Comparison of ENCODE assay signal across 12 cellular contexts in genomic region chr10:15325243-15326002, GRCh38. TPM values are rescaled to one million over a fixed set of nuclear protein-coding genes. Genes with fewer than 3 reads are reported as not detected.
DNase-seq lines count a peak whose midpoint lies in the region; ATAC-seq, FAIRE-seq and TF ChIP-seq lines count a peak whose summit lies in the region.
"Had no signal": no experiment of that assay in that cellular context is flagged by ENCODE, and none has a peak within 500 bp of the region (broad histone marks: within the 10 kb centered on the region; RNA-seq: fewer than 3 reads in every experiment).

No MANE protein-coding gene starts in this region.

- CTCF ChIA-PET in CD8-positive, alpha-beta T cell (lab: Charles Lee): no interaction called here

- H3K4me3 Mint-ChIP-seq in mesothelial cell of epicardium: no peak overlapping the region
- no peak overlapping the region for H3K4me3 Mint-ChIP-seq in CD8-positive, alpha-beta T cell
- H3K4me3 Mint-ChIP-seq: stimulated activated memory B cell treated with anti-CD40 and anti-IgM and Interleukin-4, amounts not matched to agents 10 μg/mL and 1 μg/mL and 100 μg/mL, for 72 hours had no signal

- no peaks in the 10 kb centered on the region for H3K27me3 Mint-ChIP-seq in mesothelial cell of epicardium (ENCODE audit: low read depth)
- H3K27me3 Mint-ChIP-seq in CD8-positive, alpha-beta T cell (ENCODE audit: low read depth): peaks cover 2% of the 10 kb centered on the region
- H3K27me3 Mint-ChIP-seq: stimulated activated memory B cell treated with anti-CD40 and anti-IgM and Interleukin-4, amounts not matched to agents 10 μg/mL and 1 μg/mL and 100 μg/mL, for 72 hours had no signal

- peak overlapping the region; percentile 62 for H3K27ac Mint-ChIP-seq in mesothelial cell of epicardium
- no peak overlapping the region for H3K27ac Mint-ChIP-seq in CD8-positive, alpha-beta T cell
- H3K27ac Mint-ChIP-seq: stimulated activated memory B cell treated with anti-CD40 and anti-IgM and Interleukin-4, amounts not matched to agents 10 μg/mL and 1 μg/mL and 100 μg/mL, for 72 hours had no signal

- peak; percentile 75 for DNase-seq in H4 (ENCODE audit: low spot score)
- DNase-seq in RKO (ENCODE audit: low spot score): peak; percentile 99
- peak; percentile 7 to 9 for DNase-seq in erythroblast (lab: John Stamatoyannopoulos, UW)
- no peak for DNase-seq in mesothelial cell of epicardium (ENCODE audit: low spot score in 2 of 2, unreplicated experiment in 2 of 2)
- no peak for DNase-seq in small intestine
- no peak for DNase-seq in effector memory CD4-positive, alpha-beta T cell
- no peak for DNase-seq in CD8-positive, alpha-beta T cell
- DNase-seq: activated effector memory CD4-positive, alpha-beta T cell treated with anti-CD3 and anti-CD28 coated beads, Interleukin-2, amount 50 U/mL, for 16 hours; GF-D8 had no signal

- peaks cover 2 to 13% of the 10 kb centered on the region in 2 donors for H3K4me1 ChIP-seq in small intestine (ENCODE audit: control insufficient read depth in 2 of 2, insufficient read depth in 1 of 2, low read depth in 1 of 2, low read length in 1 of 2)
- H3K4me1 ChIP-seq in effector memory CD4-positive, alpha-beta T cell (ENCODE audit: control insufficient read depth, insufficient read depth, low read length, poor library complexity, severe bottlenecking): no peaks in the 10 kb centered on the region
- no peaks in the 10 kb centered on the region for H3K4me1 ChIP-seq in CD8-positive, alpha-beta T cell (ENCODE audit: insufficient read depth, low read length)

- intact Hi-C loops in CD8-positive, alpha-beta T cell (cut with DNase I, micrococcal nuclease): no loop called here

- no peaks in the 10 kb centered on the region for H3K9me3 Mint-ChIP-seq in mesothelial cell of epicardium
- no peaks in the 10 kb centered on the region for H3K9me3 Mint-ChIP-seq in CD8-positive, alpha-beta T cell
- H3K9me3 Mint-ChIP-seq: stimulated activated memory B cell treated with anti-CD40 and anti-IgM and Interleukin-4, amounts not matched to agents 10 μg/mL and 1 μg/mL and 100 μg/mL, for 72 hours had no signal

- 70 to 87% (median 85%) methylated on average over 21 of the region's 21 CpGs for WGBS in small intestine, 3 donors

- H3K36me3 Mint-ChIP-seq in mesothelial cell of epicardium: no peaks in the 10 kb centered on the region
- no peaks in the 10 kb centered on the region for H3K36me3 Mint-ChIP-seq in CD8-positive, alpha-beta T cell
- H3K36me3 Mint-ChIP-seq: stimulated activated memory B cell treated with anti-CD40 and anti-IgM and Interleukin-4, amounts not matched to agents 10 μg/mL and 1 μg/mL and 100 μg/mL, for 72 hours had no signal

- H3K4me1 Mint-ChIP-seq in mesothelial cell of epicardium: peaks cover 21% of the 10 kb centered on the region
- H3K4me1 Mint-ChIP-seq in CD8-positive, alpha-beta T cell (ENCODE audit: low read depth): no peaks in the 10 kb centered on the region
- H3K4me1 Mint-ChIP-seq: stimulated activated memory B cell treated with anti-CD40 and anti-IgM and Interleukin-4, amounts not matched to agents 10 μg/mL and 1 μg/mL and 100 μg/mL, for 72 hours had no signal

- no peak for TF ChIP-seq POLR2A in erythroblast (IDR thresholded peaks at IDR 0.05; ENCODE audit: low read length)

- no peak for ATAC-seq in GM21367 (IDR thresholded peaks at IDR 0.05; ENCODE audit: unreplicated experiment)
- ATAC-seq in CD8-positive, alpha-beta T cell: no peak
- ATAC-seq: stimulated activated memory B cell treated with anti-CD40 and anti-IgM and Interleukin-4, amounts not matched to agents 10 μg/mL and 1 μg/mL and 100 μg/mL, for 72 hours had no signal

- no peak for TF ChIP-seq CTCF in mesothelial cell of epicardium (IDR thresholded peaks at IDR 0.05; ENCODE audit: unreplicated experiment)
- TF ChIP-seq CTCF in CD8-positive, alpha-beta T cell (IDR thresholded peaks at IDR 0.05): no peak

- H3K4me3 ChIP-seq in small intestine (ENCODE audit: low read depth in 1 of 2, low read length in 2 of 2): no peak overlapping the region
- no peak overlapping the region for H3K4me3 ChIP-seq in effector memory CD4-positive, alpha-beta T cell (ENCODE audit: insufficient read depth, low read depth, low read length, poor library complexity, severe bottlenecking)
- H3K4me3 ChIP-seq in CD8-positive, alpha-beta T cell (ENCODE audit: low read depth, low read length): no peak overlapping the region
- H3K4me3 ChIP-seq: hepatocyte had no signal

- H3K27ac ChIP-seq in small intestine (ENCODE audit: low read depth in 1 of 2, low read length in 1 of 2): peak overlapping the region in 1 of 2 donors; percentile 29
- no peak overlapping the region for H3K27ac ChIP-seq in effector memory CD4-positive, alpha-beta T cell (ENCODE audit: insufficient read depth, low read length, poor library complexity, severe bottlenecking)
- no peak overlapping the region for H3K27ac ChIP-seq in CD8-positive, alpha-beta T cell (ENCODE audit: low read depth, low read length)
- H3K27ac ChIP-seq: hepatocyte had no signal

- H3K36me3 ChIP-seq in small intestine (ENCODE audit: control insufficient read depth in 2 of 2, insufficient read depth in 2 of 2, low read length in 2 of 2): no peaks in the 10 kb centered on the region
- no peaks in the 10 kb centered on the region for H3K36me3 ChIP-seq in effector memory CD4-positive, alpha-beta T cell (ENCODE audit: control insufficient read depth, insufficient read depth, low read length)
- no peaks in the 10 kb centered on the region for H3K36me3 ChIP-seq in CD8-positive, alpha-beta T cell (ENCODE audit: insufficient read depth, low read length)

- no peak for FAIRE-seq in small intestine (lab: Jason Lieb, UNC)

- POLR2A ChIA-PET in CD8-positive, alpha-beta T cell (lab: Charles Lee): no interaction called here

- no peaks in the 10 kb centered on the region for H3K9me3 ChIP-seq in small intestine (ENCODE audit: control insufficient read depth, low read depth)
- H3K9me3 ChIP-seq in effector memory CD4-positive, alpha-beta T cell (ENCODE audit: control insufficient read depth, low read length): no peaks in the 10 kb centered on the region
- no peaks in the 10 kb centered on the region for H3K9me3 ChIP-seq in CD8-positive, alpha-beta T cell (ENCODE audit: low read length)

- H3K27me3 ChIP-seq in small intestine (ENCODE audit: control insufficient read depth in 2 of 2, insufficient read depth in 2 of 2, low read length in 2 of 2): no peaks in the 10 kb centered on the region
- no peaks in the 10 kb centered on the region for H3K27me3 ChIP-seq in effector memory CD4-positive, alpha-beta T cell (replicated peaks; ENCODE audit: control insufficient read depth, insufficient read depth, low read length, poor library complexity, severe bottlenecking)
- H3K27me3 ChIP-seq in CD8-positive, alpha-beta T cell (ENCODE audit: insufficient read depth, low read length): no peaks in the 10 kb centered on the region
- H3K27me3 ChIP-seq: hepatocyte had no signal

RNA-seq across cellular contexts. Expression of gene FAM171A1, which starts 45.7 kb away (rescaled TPM):
- 12.1 and 14.8 TPM in 2 replicates for total RNA-seq in H4 (2014; rRNA removed; shearing (Covaris generic))
- total RNA-seq in mesothelial cell of epicardium: 70.7 to 75.3 TPM (median 73.6 TPM) in 3 replicates
- 10 to 100 TPM in 1 of 3 donors, 1 to 10 TPM in 2; 9.2 to 28.4 (median 9.5) TPM for polyA plus RNA-seq in small intestine
- 1 to 10 TPM; 1.7 TPM for total RNA-seq in CD8-positive, alpha-beta T cell

Comparison
In these comparisons a context has a peak if more than half of its experiments do, and no peak if none do; other contexts are left out.
1. DNase-seq: peak in H4 (single experiment), RKO (single experiment) and erythroblast (2 of 2); none in mesothelial cell of epicardium (0 of 2), small intestine (single experiment), effector memory CD4-positive, alpha-beta T cell (0 of 3) and CD8-positive, alpha-beta T cell (0 of 7).